1 cellular context compared by ENCODE assay signal in the genomic region with DNA sequence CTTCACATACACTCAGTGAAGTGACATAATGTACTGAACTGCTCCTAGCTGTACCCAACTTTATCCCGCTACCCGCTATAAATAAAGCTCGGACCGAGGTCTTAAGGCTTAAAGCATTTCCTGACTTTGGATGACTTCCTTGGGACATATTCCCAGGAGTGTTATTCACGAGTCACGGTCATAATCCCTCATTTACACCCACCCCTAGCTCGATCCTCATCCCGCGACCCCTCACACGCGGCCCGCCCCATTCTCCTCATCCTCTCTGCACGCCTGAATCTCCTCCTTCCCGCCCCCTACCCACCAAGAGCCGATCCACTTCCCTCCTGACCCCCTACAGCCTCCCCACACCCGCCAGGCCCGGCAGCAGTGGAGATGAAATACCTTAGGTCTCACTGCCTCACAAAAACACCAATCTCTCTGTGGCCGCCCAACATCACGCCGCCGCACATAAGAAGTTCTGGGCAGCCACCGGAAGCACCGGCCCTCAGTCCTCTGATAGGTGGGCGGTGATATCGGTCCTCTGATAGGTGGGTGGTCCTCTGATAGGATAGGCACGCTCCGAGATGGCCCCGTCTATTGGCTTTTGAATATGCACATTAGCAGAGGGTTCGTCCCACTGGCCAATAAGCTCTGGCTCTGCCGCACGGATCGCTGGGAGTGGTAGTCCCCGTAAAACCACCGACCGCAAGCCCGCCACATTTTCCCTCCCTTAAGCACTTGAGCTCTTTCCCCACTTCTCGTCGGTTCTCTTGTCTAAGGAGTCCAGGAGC.
TF ChIP-seq lines count a peak whose summit lies in the region.

Gene WDCP, minus strand, starts transcription at position 462 of the 773 bp plus-strand sequence. CDS start 7,897 bp downstream, outside the sequence.

TF ChIP-seq in HepG2, 621 proteins besides CTCF, POLR2A, EP300 and RAD21 (continued from another document and continues in another):
- TF ChIP-seq, protein P1, sequence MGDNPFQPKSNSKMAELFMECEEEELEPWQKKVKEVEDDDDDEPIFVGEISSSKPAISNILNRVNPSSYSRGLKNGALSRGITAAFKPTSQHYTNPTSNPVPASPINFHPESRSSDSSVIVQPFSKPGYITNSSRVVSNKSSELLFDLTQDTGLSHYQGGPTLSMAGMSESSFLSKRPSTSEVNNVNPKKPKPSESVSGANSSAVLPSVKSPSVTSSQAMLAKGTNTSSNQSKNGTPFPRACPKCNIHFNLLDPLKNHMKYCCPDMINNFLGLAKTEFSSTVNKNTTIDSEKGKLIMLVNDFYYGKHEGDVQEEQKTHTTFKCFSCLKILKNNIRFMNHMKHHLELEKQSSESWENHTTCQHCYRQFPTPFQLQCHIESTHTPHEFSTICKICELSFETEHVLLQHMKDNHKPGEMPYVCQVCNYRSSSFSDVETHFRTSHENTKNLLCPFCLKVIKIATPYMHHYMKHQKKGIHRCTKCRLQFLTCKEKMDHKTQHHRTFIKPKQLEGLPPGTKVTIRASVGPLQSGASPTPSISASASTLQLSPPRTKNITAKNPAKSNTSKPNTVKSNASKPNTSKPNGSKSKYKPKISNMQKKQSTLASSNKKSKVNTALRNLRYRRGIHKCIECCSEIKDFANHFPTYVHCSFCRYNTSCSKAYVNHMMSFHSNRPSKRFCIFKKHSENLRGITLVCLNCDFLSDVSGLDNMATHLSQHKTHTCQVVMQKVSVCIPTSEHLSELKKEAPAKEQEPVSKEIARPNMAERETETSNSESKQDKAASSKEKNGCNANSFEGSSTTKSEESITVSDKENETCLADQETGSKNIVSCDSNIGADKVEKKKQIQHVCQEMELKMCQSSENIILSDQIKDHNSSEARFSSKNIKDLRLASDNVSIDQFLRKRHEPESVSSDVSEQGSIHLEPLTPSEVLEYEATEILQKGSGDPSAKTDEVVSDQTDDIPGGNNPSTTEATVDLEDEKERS (CRISPR knock-in tag; IDR thresholded peaks at IDR 0.05), result no peak
- TF ChIP-seq, protein P2, sequence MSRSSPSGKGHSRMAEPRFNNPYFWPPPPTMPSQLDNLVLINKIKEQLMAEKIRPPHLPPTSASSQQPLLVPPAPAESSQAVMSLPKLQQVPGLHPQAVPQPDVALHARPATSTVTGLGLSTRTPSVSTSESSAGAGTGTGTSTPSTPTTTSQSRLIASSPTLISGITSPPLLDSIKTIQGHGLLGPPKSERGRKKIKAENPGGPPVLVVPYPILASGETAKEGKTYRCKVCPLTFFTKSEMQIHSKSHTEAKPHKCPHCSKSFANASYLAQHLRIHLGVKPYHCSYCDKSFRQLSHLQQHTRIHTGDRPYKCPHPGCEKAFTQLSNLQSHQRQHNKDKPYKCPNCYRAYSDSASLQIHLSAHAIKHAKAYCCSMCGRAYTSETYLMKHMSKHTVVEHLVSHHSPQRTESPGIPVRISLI (CRISPR knock-in tag; IDR thresholded peaks at IDR 0.05; ENCODE audit: borderline replicate concordance), result no peak
- TF ChIP-seq ZFP36L1 (CRISPR knock-in tag; IDR thresholded peaks at IDR 0.05), result no peak
- no peak for TF ChIP-seq ZNF33A (CRISPR knock-in tag; IDR thresholded peaks at IDR 0.05; ENCODE audit: borderline replicate concordance)
- no peak for TF ChIP-seq ZBTB33 (CRISPR knock-in tag; IDR thresholded peaks at IDR 0.05)
- no peak for TF ChIP-seq MLLT10 (CRISPR knock-in tag; IDR thresholded peaks at IDR 0.05)
- TF ChIP-seq ZNF274 (CRISPR knock-in tag; IDR thresholded peaks at IDR 0.05), result peak; percentile 47; the same call in 1 of the 2 replicates
- TF ChIP-seq TBX2 (CRISPR knock-in tag; IDR thresholded peaks at IDR 0.05; ENCODE audit: borderline replicate concordance), result no peak
- TF ChIP-seq ZNF720 (CRISPR knock-in tag; IDR thresholded peaks at IDR 0.05), result no peak
- no peak for TF ChIP-seq ZNF34 (CRISPR knock-in tag; IDR thresholded peaks at IDR 0.05; ENCODE audit: borderline replicate concordance)
- TF ChIP-seq ZNF546 (CRISPR knock-in tag; conservative IDR thresholded peaks at IDR 0.05), result no peak
- TF ChIP-seq HCFC1 (IDR thresholded peaks at IDR 0.05; ENCODE audit: low read depth, low read length), result peak; percentile 90
- no peak; the same call in 1 of the 2 replicates for TF ChIP-seq NR2C2 (CRISPR knock-in tag; IDR thresholded peaks at IDR 0.05; ENCODE audit: borderline replicate concordance)
- TF ChIP-seq YEATS4 (CRISPR knock-in tag; IDR thresholded peaks at IDR 0.05; ENCODE audit: borderline replicate concordance), result peak; percentile 54; the same call in 1 of the 2 replicates
- TF ChIP-seq ZNF850 (CRISPR knock-in tag; conservative IDR thresholded peaks at IDR 0.05), result no peak
- TF ChIP-seq ZNF337 (CRISPR knock-in tag; IDR thresholded peaks at IDR 0.05; ENCODE audit: borderline replicate concordance, low read depth), result no peak
- TF ChIP-seq, protein P3, sequence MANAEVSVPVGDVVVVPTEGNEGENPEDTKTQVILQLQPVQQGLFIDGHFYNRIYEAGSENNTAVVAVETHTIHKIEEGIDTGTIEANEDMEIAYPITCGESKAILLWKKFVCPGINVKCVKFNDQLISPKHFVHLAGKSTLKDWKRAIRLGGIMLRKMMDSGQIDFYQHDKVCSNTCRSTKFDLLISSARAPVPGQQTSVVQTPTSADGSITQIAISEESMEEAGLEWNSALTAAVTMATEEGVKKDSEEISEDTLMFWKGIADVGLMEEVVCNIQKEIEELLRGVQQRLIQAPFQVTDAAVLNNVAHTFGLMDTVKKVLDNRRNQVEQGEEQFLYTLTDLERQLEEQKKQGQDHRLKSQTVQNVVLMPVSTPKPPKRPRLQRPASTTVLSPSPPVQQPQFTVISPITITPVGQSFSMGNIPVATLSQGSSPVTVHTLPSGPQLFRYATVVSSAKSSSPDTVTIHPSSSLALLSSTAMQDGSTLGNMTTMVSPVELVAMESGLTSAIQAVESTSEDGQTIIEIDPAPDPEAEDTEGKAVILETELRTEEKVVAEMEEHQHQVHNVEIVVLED (CRISPR knock-in tag; IDR thresholded peaks at IDR 0.05; ENCODE audit: borderline replicate concordance), result peak; percentile 59; the same call in 1 of the 2 replicates
- TF ChIP-seq MAFK (conservative IDR thresholded peaks at IDR 0.05 in 1 of 2, IDR thresholded peaks at IDR 0.05 in 1 of 2; ENCODE audit: low read length in 2 of 2), result no peak
- TF ChIP-seq, protein P4, sequence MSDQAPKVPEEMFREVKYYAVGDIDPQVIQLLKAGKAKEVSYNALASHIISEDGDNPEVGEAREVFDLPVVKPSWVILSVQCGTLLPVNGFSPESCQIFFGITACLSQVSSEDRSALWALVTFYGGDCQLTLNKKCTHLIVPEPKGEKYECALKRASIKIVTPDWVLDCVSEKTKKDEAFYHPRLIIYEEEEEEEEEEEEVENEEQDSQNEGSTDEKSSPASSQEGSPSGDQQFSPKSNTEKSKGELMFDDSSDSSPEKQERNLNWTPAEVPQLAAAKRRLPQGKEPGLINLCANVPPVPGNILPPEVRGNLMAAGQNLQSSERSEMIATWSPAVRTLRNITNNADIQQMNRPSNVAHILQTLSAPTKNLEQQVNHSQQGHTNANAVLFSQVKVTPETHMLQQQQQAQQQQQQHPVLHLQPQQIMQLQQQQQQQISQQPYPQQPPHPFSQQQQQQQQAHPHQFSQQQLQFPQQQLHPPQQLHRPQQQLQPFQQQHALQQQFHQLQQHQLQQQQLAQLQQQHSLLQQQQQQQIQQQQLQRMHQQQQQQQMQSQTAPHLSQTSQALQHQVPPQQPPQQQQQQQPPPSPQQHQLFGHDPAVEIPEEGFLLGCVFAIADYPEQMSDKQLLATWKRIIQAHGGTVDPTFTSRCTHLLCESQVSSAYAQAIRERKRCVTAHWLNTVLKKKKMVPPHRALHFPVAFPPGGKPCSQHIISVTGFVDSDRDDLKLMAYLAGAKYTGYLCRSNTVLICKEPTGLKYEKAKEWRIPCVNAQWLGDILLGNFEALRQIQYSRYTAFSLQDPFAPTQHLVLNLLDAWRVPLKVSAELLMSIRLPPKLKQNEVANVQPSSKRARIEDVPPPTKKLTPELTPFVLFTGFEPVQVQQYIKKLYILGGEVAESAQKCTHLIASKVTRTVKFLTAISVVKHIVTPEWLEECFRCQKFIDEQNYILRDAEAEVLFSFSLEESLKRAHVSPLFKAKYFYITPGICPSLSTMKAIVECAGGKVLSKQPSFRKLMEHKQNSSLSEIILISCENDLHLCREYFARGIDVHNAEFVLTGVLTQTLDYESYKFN (CRISPR knock-in tag; conservative IDR thresholded peaks at IDR 0.05), result peak; percentile 61
- no peak for TF ChIP-seq TEAD3 (CRISPR knock-in tag; optimal IDR thresholded peaks at IDR 0.05; ENCODE audit: borderline replicate concordance)
- peak; percentile 95 for TF ChIP-seq TAF1 (CRISPR knock-in tag; IDR thresholded peaks at IDR 0.05)
- no peak for TF ChIP-seq ZFP36 (IDR thresholded peaks at IDR 0.05; ENCODE audit: borderline replicate concordance, low read depth, low read length, partially characterized antibody)
- TF ChIP-seq, protein P5, sequence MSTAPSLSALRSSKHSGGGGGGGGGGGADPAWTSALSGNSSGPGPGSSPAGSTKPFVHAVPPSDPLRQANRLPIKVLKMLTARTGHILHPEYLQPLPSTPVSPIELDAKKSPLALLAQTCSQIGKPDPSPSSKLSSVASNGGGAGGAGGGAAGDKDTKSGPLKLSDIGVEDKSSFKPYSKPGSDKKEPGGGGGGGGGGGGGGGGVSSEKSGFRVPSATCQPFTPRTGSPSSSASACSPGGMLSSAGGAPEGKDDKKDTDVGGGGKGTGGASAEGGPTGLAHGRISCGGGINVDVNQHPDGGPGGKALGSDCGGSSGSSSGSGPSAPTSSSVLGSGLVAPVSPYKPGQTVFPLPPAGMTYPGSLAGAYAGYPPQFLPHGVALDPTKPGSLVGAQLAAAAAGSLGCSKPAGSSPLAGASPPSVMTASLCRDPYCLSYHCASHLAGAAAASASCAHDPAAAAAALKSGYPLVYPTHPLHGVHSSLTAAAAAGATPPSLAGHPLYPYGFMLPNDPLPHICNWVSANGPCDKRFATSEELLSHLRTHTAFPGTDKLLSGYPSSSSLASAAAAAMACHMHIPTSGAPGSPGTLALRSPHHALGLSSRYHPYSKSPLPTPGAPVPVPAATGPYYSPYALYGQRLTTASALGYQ (CRISPR knock-in tag; IDR thresholded peaks at IDR 0.05), result peak; percentile 59; the same call in 1 of the 2 replicates
- peak; percentile 82 for TF ChIP-seq ZMYM4 (CRISPR knock-in tag; IDR thresholded peaks at IDR 0.05)
- no peak for TF ChIP-seq ZBTB25 (CRISPR knock-in tag; IDR thresholded peaks at IDR 0.05)
- peak; percentile 67; the same call in 1 of the 2 replicates for TF ChIP-seq PCBP1 (IDR thresholded peaks at IDR 0.05; ENCODE audit: borderline replicate concordance, low read depth, low read length)
- TF ChIP-seq EED (CRISPR knock-in tag; IDR thresholded peaks at IDR 0.05), result no peak
- no peak for TF ChIP-seq SRSF4 (IDR thresholded peaks at IDR 0.05; ENCODE audit: low read depth, low read length, poor library complexity, severe bottlenecking)
- no peak for TF ChIP-seq ZNF296 (CRISPR knock-in tag; conservative IDR thresholded peaks at IDR 0.05)
- peak; percentile 80; the same call in 1 of the 2 replicates for TF ChIP-seq ZNF142 (CRISPR knock-in tag; IDR thresholded peaks at IDR 0.05)
- peak; percentile 73; the same call in 1 of the 2 replicates for TF ChIP-seq MAF1 (CRISPR knock-in tag; IDR thresholded peaks at IDR 0.05; ENCODE audit: borderline replicate concordance)
